Comparison of ENCODE assay signal across 15 cellular contexts in genomic region chr15:59456114-59456513, GRCh38. TPM values are rescaled to one million over a fixed set of nuclear protein-coding genes. Genes with fewer than 3 reads are reported as not detected.
DNase-seq lines count a peak whose midpoint lies in the region; ATAC-seq and TF ChIP-seq lines count a peak whose summit lies in the region.
"Had no signal": no experiment of that assay in that cellular context is flagged by ENCODE, and none has a peak within 500 bp of the region (broad histone marks: within the 10 kb centered on the region; RNA-seq: fewer than 3 reads in every experiment).

No MANE protein-coding gene starts in this region.

- H3K27me3 Mint-ChIP-seq in Caco-2 (ENCODE audit: insufficient read depth, unreplicated experiment): no peaks in the 10 kb centered on the region

- DNase-seq in Caco-2 (peak; percentile 60 to 72), NCI-H2029 (lab: John Stamatoyannopoulos, UW) (peak; percentile 38), lower lobe of right lung (peak; percentile 54), AG08395 (ENCODE audit: low spot score) (no peak), amniotic stem cell (lab: John Stamatoyannopoulos, UW) (no peak), cortex of kidney (lab: John Stamatoyannopoulos, UW) (no peak), heart right ventricle (no peak)
- DNase-seq: activated CD8-positive, alpha-beta T cell treated with anti-CD3 and anti-CD28 coated beads for 36 hours; activated effector memory CD4-positive, alpha-beta T cell treated with Interleukin-2 at 50 U/mL for 16 hours; NCI-H774 had no signal

- H3K9me3 Mint-ChIP-seq in Caco-2 (ENCODE audit: unreplicated experiment): no peaks in the 10 kb centered on the region

- no peaks in the 10 kb centered on the region for H3K9me3 ChIP-seq in Caco-2
- H3K9me3 ChIP-seq in lower lobe of right lung: no peaks in the 10 kb centered on the region
- H3K9me3 ChIP-seq in heart right ventricle: peaks cover 0 to 2% (median 0%) of the 10 kb centered on the region in 11 donors
- H3K9me3 ChIP-seq: ascending aorta, SJSA1, suprapubic skin had no signal

- WGBS in heart right ventricle, 2 donors: 84 to 85% methylated on average over 8 of the region's 8 CpGs

- no peaks in the 10 kb centered on the region for H3K36me3 ChIP-seq in Caco-2 (ENCODE audit: control insufficient read depth, insufficient read depth, low read length)
- H3K36me3 ChIP-seq in lower lobe of right lung: no peaks in the 10 kb centered on the region
- H3K36me3 ChIP-seq in heart right ventricle: peaks cover 0 to 2% (median 0%) of the 10 kb centered on the region in 9 donors
- H3K36me3 ChIP-seq: SJSA1, suprapubic skin had no signal

- intact Hi-C loops in Caco-2 (cut with micrococcal nuclease; ENCODE audit: unreplicated experiment) (no loop called here), lower lobe of right lung (cut with DNase I) (no loop called here), heart right ventricle (cut with DNase I) (no loop called here)

- no peak for TF ChIP-seq CTCF in Caco-2 (IDR thresholded peaks at IDR 0.05; ENCODE audit: insufficient read depth in 1 of 2, low read depth in 1 of 2, low read length in 1 of 2, severe bottlenecking in 1 of 2, unreplicated experiment in 1 of 2)
- no peak for TF ChIP-seq CTCF in VCaP (conservative IDR thresholded peaks at IDR 0.05)
- no peak for TF ChIP-seq CTCF in lower lobe of right lung (IDR thresholded peaks at IDR 0.05)
- no peak for TF ChIP-seq CTCF in heart right ventricle (IDR thresholded peaks at IDR 0.05)

- peaks cover 12% of the 10 kb centered on the region for H3K4me1 Mint-ChIP-seq in Caco-2 (ENCODE audit: low read depth, unreplicated experiment)

- CTCF ChIA-PET in Caco-2 (lab: Charles Lee): no interaction called here

- H3K36me3 Mint-ChIP-seq in Caco-2 (ENCODE audit: insufficient read depth, unreplicated experiment): peaks cover 6% of the 10 kb centered on the region

- H3K4me3 ChIP-seq in Caco-2 (ENCODE audit: low read depth, low read length) (no peak overlapping the region), lower lobe of right lung (no peak overlapping the region), heart right ventricle (no peak overlapping the region)
- H3K4me3 ChIP-seq: ascending aorta, SJSA1, suprapubic skin had no signal

- no TSS peak for BruUV-seq in Caco-2 (replicated peaks; lab: Mats Ljungman, UMichigan)

- H3K27me3 ChIP-seq in Caco-2 (replicated peaks; ENCODE audit: control insufficient read depth, insufficient read depth, low read length) (no peaks in the 10 kb centered on the region), lower lobe of right lung (ENCODE audit: low read depth) (no peaks in the 10 kb centered on the region), heart right ventricle (no peaks in the 10 kb centered on the region)
- H3K27me3 ChIP-seq: ascending aorta, SJSA1, suprapubic skin had no signal

- peak overlapping the region; percentile 11 for H3K27ac Mint-ChIP-seq in Caco-2 (ENCODE audit: unreplicated experiment)
- H3K27ac Mint-ChIP-seq: activated CD8-positive, alpha-beta T cell treated with anti-CD3 and anti-CD28 coated beads for 36 hours had no signal

- ATAC-seq in lower lobe of right lung: peak; percentile 71 to 83
- no peak for ATAC-seq in heart right ventricle
- ATAC-seq: activated CD8-positive, alpha-beta T cell treated with anti-CD3 and anti-CD28 coated beads for 36 hours had no signal

- peaks cover 18% of the 10 kb centered on the region for H3K4me1 ChIP-seq in Caco-2
- H3K4me1 ChIP-seq in lower lobe of right lung: no peaks in the 10 kb centered on the region
- no peaks in the 10 kb centered on the region for H3K4me1 ChIP-seq in heart right ventricle
- H3K4me1 ChIP-seq: ascending aorta, parathyroid adenoma, SJSA1 had no signal

- peak overlapping the region; percentile 42 for H3K4me3 Mint-ChIP-seq in Caco-2 (ENCODE audit: unreplicated experiment)
- H3K4me3 Mint-ChIP-seq: activated CD8-positive, alpha-beta T cell treated with anti-CD3 and anti-CD28 coated beads for 36 hours had no signal

- POLR2A ChIA-PET in Caco-2 (lab: Charles Lee): no interaction called here

- peak overlapping the region; percentile 56 for H3K27ac ChIP-seq in VCaP
- no peak overlapping the region for H3K27ac ChIP-seq in lower lobe of right lung
- H3K27ac ChIP-seq in heart right ventricle: no peak overlapping the region
- H3K27ac ChIP-seq: ascending aorta, parathyroid adenoma, SJSA1, suprapubic skin had no signal

RNA-seq across cellular contexts. Expression of gene FAM81A, which starts 18.1 kb away (rescaled TPM):
- total RNA-seq in Caco-2 (2022): 2.4 and 6.8 TPM in 2 replicates
- 1.8 TPM for total RNA-seq in lower lobe of right lung
- total RNA-seq in heart right ventricle: 10 to 100 TPM in 2 of 10 donors, 1 to 10 TPM in 8; 2.5 to 10.1 (median 4.2) TPM
- polyA plus RNA-seq in heart right ventricle: 1 to 10 TPM; 1.3 to 3.2 TPM
- total RNA-seq: ascending aorta had no signal

Comparison
In these comparisons a context has a peak if more than half of its experiments do, and no peak if none do; other contexts are left out.
1. DNase-seq: peak in Caco-2 (2 of 2), NCI-H2029 (single experiment) and lower lobe of right lung (single experiment); none in AG08395 (single experiment), amniotic stem cell (single experiment), cortex of kidney (single experiment) and heart right ventricle (0 of 2).
2. ATAC-seq: peak in lower lobe of right lung (2 of 2); none in heart right ventricle (0 of 8).